Comparison of ENCODE assay signal across 23 cellular contexts in the genomic region with DNA sequence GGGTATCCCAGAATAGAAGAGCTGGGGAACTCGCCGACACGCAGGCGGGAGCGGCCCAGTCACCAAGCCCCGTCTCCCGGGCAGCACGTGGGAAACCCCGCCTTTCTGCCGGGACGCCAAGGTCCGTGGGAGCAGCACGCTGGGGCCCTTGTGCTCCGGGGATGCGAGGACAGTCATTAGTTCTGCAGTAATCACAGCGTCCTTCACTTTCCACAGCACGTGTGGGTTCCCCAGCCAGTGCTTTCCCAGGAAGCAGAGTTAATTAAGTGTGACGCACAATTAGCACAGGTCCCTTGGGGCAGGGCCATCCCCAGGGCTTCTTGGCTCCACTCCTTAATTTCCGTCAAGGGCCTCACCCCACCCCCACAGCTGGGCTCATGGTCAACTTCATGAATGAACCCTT.
DNase-seq lines count a peak whose midpoint lies in the region; ATAC-seq and TF ChIP-seq lines count a peak whose summit lies in the region.
"Had no signal": no experiment of that assay in that cellular context is flagged by ENCODE, and none has a peak within 500 bp of the region (broad histone marks: within the 10 kb centered on the region; RNA-seq: fewer than 3 reads in every experiment).

No MANE protein-coding gene starts in this region.

- intact Hi-C loops in CD4-positive, alpha-beta T cell (cut with DNase I, micrococcal nuclease): no loop called here
- intact Hi-C loops in ascending aorta (cut with DNase I): no loop called here
- intact Hi-C loops in activated CD4-positive, alpha-beta T cell treated with anti-CD3 and anti-CD28 coated beads for 36 hours (cut with DNase I, micrococcal nuclease): no loop called here

- H3K9me3 Mint-ChIP-seq in CD4-positive, alpha-beta T cell: no peaks in the 10 kb centered on the region
- H3K9me3 Mint-ChIP-seq in activated CD4-positive, alpha-beta T cell treated with anti-CD3 and anti-CD28 coated beads for 36 hours (ENCODE audit: low read depth): no peaks in the 10 kb centered on the region
- H3K9me3 Mint-ChIP-seq: activated B cell treated with CpG ODN at 0.5 μM for 24 hours; activated naive CD4-positive, alpha-beta T cell treated with anti-CD3 and anti-CD28 coated beads, Interleukin-2, amount 50 U/mL, for 72 hours; activated T-helper 17 cell treated with anti-CD3 and anti-CD28 coated beads, Interleukin-2, amount 50 U/mL, for 72 hours; naive B cell had no signal

- H3K4me3 Mint-ChIP-seq in CD4-positive, alpha-beta T cell: no peak overlapping the region
- no peak overlapping the region for H3K4me3 Mint-ChIP-seq in activated CD4-positive, alpha-beta T cell treated with anti-CD3 and anti-CD28 coated beads for 36 hours
- H3K4me3 Mint-ChIP-seq: activated B cell treated with CpG ODN at 0.5 μM for 24 hours; activated T-helper 17 cell treated with anti-CD3 and anti-CD28 coated beads, Interleukin-2, amount 50 U/mL, for 72 hours; naive B cell had no signal

- POLR2A ChIA-PET in CD4-positive, alpha-beta T cell (lab: Charles Lee): interaction anchor here (1.0 kb wide), 1 partner anchor 29 kb away, joined by 3 read pairs; no protein-coding TSS in a partner anchor
- POLR2A ChIA-PET in activated CD4-positive, alpha-beta T cell treated with anti-CD3 and anti-CD28 coated beads for 36 hours (lab: Charles Lee): no interaction called here

- H3K36me3 ChIP-seq in ascending aorta: peaks cover 4 to 5% of the 10 kb centered on the region in 2 donors
- H3K36me3 ChIP-seq: thyroid gland had no signal

- peak overlapping the region; percentile 39 for H3K27ac Mint-ChIP-seq in CD4-positive, alpha-beta T cell
- no peak overlapping the region for H3K27ac Mint-ChIP-seq in activated CD4-positive, alpha-beta T cell treated with anti-CD3 and anti-CD28 coated beads for 36 hours
- H3K27ac Mint-ChIP-seq: activated B cell treated with CpG ODN at 0.5 μM for 24 hours; activated T-helper 17 cell treated with anti-CD3 and anti-CD28 coated beads, Interleukin-2, amount 50 U/mL, for 72 hours had no signal

- no peak for ATAC-seq in CD4-positive, alpha-beta T cell (ENCODE audit: poor library complexity)
- no peak for ATAC-seq in GM18502 (IDR thresholded peaks at IDR 0.05; ENCODE audit: poor library complexity, unreplicated experiment)
- no peak for ATAC-seq in SK-N-SH treated with all-trans-retinoic acid at 6 μM for 48 hours
- no peak for ATAC-seq in activated CD4-positive, alpha-beta T cell treated with anti-CD3 and anti-CD28 coated beads for 36 hours
- ATAC-seq: activated naive CD4-positive, alpha-beta T cell treated with anti-CD3 and anti-CD28 coated beads, Interleukin-2, amount 50 U/mL, for 72 hours; activated T-helper 17 cell treated with anti-CD3 and anti-CD28 coated beads, Interleukin-2, amount 50 U/mL, for 72 hours; left lobe of liver had no signal

- H3K4me1 Mint-ChIP-seq in CD4-positive, alpha-beta T cell (ENCODE audit: low read depth): peaks cover 23% of the 10 kb centered on the region
- H3K4me1 Mint-ChIP-seq in activated CD4-positive, alpha-beta T cell treated with anti-CD3 and anti-CD28 coated beads for 36 hours: peaks cover 6% of the 10 kb centered on the region
- H3K4me1 Mint-ChIP-seq: activated T-helper 17 cell treated with anti-CD3 and anti-CD28 coated beads, Interleukin-2, amount 50 U/mL, for 72 hours had no signal

- H3K36me3 Mint-ChIP-seq in CD4-positive, alpha-beta T cell (ENCODE audit: low read depth): peaks cover 66% of the 10 kb centered on the region
- peaks cover 25% of the 10 kb centered on the region for H3K36me3 Mint-ChIP-seq in activated CD4-positive, alpha-beta T cell treated with anti-CD3 and anti-CD28 coated beads for 36 hours (ENCODE audit: low read depth)

- no peak for TF ChIP-seq CTCF in CD4-positive, alpha-beta T cell (IDR thresholded peaks at IDR 0.05)
- TF ChIP-seq CTCF in fibroblast of mammary gland (conservative IDR thresholded peaks at IDR 0.05; ENCODE audit: control insufficient read depth, insufficient read depth, low read depth, low read length): no peak
- TF ChIP-seq CTCF in ascending aorta (IDR thresholded peaks at IDR 0.05): no peak

- H3K9me3 ChIP-seq in CD4-positive, alpha-beta T cell (ENCODE audit: control insufficient read depth, low read length): no peaks in the 10 kb centered on the region
- no peaks in the 10 kb centered on the region for H3K9me3 ChIP-seq in ascending aorta
- H3K9me3 ChIP-seq: thyroid gland had no signal

- no peak for DNase-seq in CD4-positive, alpha-beta T cell
- DNase-seq in RPMI7951 (ENCODE audit: low read depth): peak; percentile 63
- peak; percentile 73 for DNase-seq in fibroblast of mammary gland (ENCODE audit: low read depth)
- DNase-seq in retina: peak; percentile 47
- no peak for DNase-seq in ascending aorta (ENCODE audit: low spot score in 2 of 2)
- no peak for DNase-seq in activated CD4-positive, alpha-beta T cell treated with anti-CD3 and anti-CD28 coated beads for 36 hours
- DNase-seq: activated B cell treated with CpG ODN at 0.5 μM for 24 hours; activated CD4-positive, alpha-beta T cell treated with anti-CD3 and anti-CD28 coated beads, Interleukin-2, amount 50 U/mL, for 4 hours; activated CD8-positive, alpha-beta memory T cell treated with anti-CD3 and anti-CD28 coated beads, Interleukin-2, amount 50 U/mL, for 4 hours; CD4-positive, alpha-beta memory T cell; central memory CD4-positive, alpha-beta T cell; dermis blood vessel endothelial cell; naive B cell; NCI-H2029; RPMI8226; stimulated activated CD4-positive, alpha-beta T cell treated with anti-CD3 and anti-CD28 coated beads, Interleukin-4, amount 100 ng/mL, for 24 hours; stimulated activated naive CD4-positive, alpha-beta T cell treated with Interleukin-2 at 50 U/mL for 16 hours; thyroid gland had no signal

- H3K27ac ChIP-seq in CD4-positive, alpha-beta T cell (ENCODE audit: low read depth, low read length): no peak overlapping the region
- no peak overlapping the region for H3K27ac ChIP-seq in ascending aorta
- H3K27ac ChIP-seq: thyroid gland had no signal

- no peaks in the 10 kb centered on the region for H3K27me3 Mint-ChIP-seq in CD4-positive, alpha-beta T cell
- H3K27me3 Mint-ChIP-seq in activated CD4-positive, alpha-beta T cell treated with anti-CD3 and anti-CD28 coated beads for 36 hours: no peaks in the 10 kb centered on the region
- H3K27me3 Mint-ChIP-seq: activated B cell treated with CpG ODN at 0.5 μM for 24 hours; activated T-helper 17 cell treated with anti-CD3 and anti-CD28 coated beads, Interleukin-2, amount 50 U/mL, for 72 hours; CD4-positive, alpha-beta memory T cell; naive B cell had no signal

- H3K4me3 ChIP-seq in fibroblast of mammary gland (ENCODE audit: control insufficient read depth, low read depth, low read length) (no peak overlapping the region), ascending aorta (no peak overlapping the region)
- H3K4me3 ChIP-seq: thyroid gland had no signal

- H3K4me1 ChIP-seq in ascending aorta: peaks cover 5 to 6% of the 10 kb centered on the region in 2 donors

- CTCF ChIA-PET in CD4-positive, alpha-beta T cell (lab: Charles Lee): no interaction called here
- CTCF ChIA-PET in activated CD4-positive, alpha-beta T cell treated with anti-CD3 and anti-CD28 coated beads for 36 hours (lab: Charles Lee): no interaction called here

- H3K27me3 ChIP-seq in CD4-positive, alpha-beta T cell (ENCODE audit: control insufficient read depth, insufficient read depth, low read length): no peaks in the 10 kb centered on the region
- H3K27me3 ChIP-seq in ascending aorta: no peaks in the 10 kb centered on the region
- H3K27me3 ChIP-seq: thyroid gland had no signal

TF ChIP-seq in SK-N-SH treated with all-trans-retinoic acid at 6 μM for 48 hours, 23 proteins besides CTCF, POLR2A, EP300 and RAD21 (continues in another document):
- TF ChIP-seq ZC3H10 (CRISPR knock-in tag; IDR thresholded peaks at IDR 0.05): no peak
- TF ChIP-seq ZFP3 (CRISPR knock-in tag; IDR thresholded peaks at IDR 0.05): no peak
- TF ChIP-seq TCF4 (CRISPR knock-in tag; IDR thresholded peaks at IDR 0.05; ENCODE audit: borderline replicate concordance): no peak
- TF ChIP-seq ZNF565 (CRISPR knock-in tag; conservative IDR thresholded peaks at IDR 0.05; ENCODE audit: low read depth): no peak
- TF ChIP-seq OSR1 (CRISPR knock-in tag; IDR thresholded peaks at IDR 0.05): no peak
- TF ChIP-seq, protein P1, sequence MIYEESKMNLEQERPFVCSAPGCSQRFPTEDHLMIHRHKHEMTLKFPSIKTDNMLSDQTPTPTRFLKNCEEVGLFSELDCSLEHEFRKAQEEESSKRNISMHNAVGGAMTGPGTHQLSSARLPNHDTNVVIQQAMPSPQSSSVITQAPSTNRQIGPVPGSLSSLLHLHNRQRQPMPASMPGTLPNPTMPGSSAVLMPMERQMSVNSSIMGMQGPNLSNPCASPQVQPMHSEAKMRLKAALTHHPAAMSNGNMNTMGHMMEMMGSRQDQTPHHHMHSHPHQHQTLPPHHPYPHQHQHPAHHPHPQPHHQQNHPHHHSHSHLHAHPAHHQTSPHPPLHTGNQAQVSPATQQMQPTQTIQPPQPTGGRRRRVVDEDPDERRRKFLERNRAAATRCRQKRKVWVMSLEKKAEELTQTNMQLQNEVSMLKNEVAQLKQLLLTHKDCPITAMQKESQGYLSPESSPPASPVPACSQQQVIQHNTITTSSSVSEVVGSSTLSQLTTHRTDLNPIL (CRISPR knock-in tag; IDR thresholded peaks at IDR 0.05; ENCODE audit: low read depth): no peak
- TF ChIP-seq, protein P2, sequence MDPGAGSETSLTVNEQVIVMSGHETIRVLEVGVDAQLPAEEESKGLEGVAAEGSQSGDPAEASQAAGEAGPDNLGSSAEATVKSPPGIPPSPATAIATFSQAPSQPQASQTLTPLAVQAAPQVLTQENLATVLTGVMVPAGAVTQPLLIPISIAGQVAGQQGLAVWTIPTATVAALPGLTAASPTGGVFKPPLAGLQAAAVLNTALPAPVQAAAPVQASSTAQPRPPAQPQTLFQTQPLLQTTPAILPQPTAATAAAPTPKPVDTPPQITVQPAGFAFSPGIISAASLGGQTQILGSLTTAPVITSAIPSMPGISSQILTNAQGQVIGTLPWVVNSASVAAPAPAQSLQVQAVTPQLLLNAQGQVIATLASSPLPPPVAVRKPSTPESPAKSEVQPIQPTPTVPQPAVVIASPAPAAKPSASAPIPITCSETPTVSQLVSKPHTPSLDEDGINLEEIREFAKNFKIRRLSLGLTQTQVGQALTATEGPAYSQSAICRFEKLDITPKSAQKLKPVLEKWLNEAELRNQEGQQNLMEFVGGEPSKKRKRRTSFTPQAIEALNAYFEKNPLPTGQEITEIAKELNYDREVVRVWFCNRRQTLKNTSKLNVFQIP (CRISPR knock-in tag; IDR thresholded peaks at IDR 0.05; ENCODE audit: borderline replicate concordance, low read depth): no peak
- no peak for TF ChIP-seq RARB (CRISPR knock-in tag; IDR thresholded peaks at IDR 0.05)
- TF ChIP-seq ZNF70 (CRISPR knock-in tag; IDR thresholded peaks at IDR 0.05): no peak
- no peak for TF ChIP-seq PPARA (CRISPR knock-in tag; IDR thresholded peaks at IDR 0.05; ENCODE audit: borderline replicate concordance)
- no peak for TF ChIP-seq BACH2 (CRISPR knock-in tag; IDR thresholded peaks at IDR 0.05; ENCODE audit: borderline replicate concordance)
- TF ChIP-seq CSDC2 (CRISPR knock-in tag; IDR thresholded peaks at IDR 0.05): no peak

Comparison
In these comparisons a context has a peak if more than half of its experiments do, and no peak if none do; other contexts are left out.
1. DNase-seq: peak in RPMI7951 (single experiment), fibroblast of mammary gland (single experiment) and retina (single experiment); none in CD4-positive, alpha-beta T cell (0 of 10), ascending aorta (0 of 2) and activated CD4-positive, alpha-beta T cell treated with anti-CD3 and anti-CD28 coated beads for 36 hours (single experiment).